Comparison of ENCODE assay signal across 10 cellular contexts in genomic region chr11:13126430-13126829, GRCh38.
DNase-seq lines count a peak whose midpoint lies in the region; ATAC-seq and TF ChIP-seq lines count a peak whose summit lies in the region.
"Had no signal": no experiment of that assay in that cellular context is flagged by ENCODE, and none has a peak within 500 bp of the region (broad histone marks: within the 10 kb centered on the region; RNA-seq: fewer than 3 reads in every experiment).

No MANE protein-coding gene starts in this region.

- peaks cover 32% of the 10 kb centered on the region for H3K9me3 ChIP-seq in BLaER1

- H3K9ac ChIP-seq in BLaER1: no peak overlapping the region

- in situ Hi-C loops in GM13977 (cut with MboI; ENCODE audit: low pct_unique_long_range_greater_than_20kb, low sequenced_read_pairs, unreplicated experiment): no loop called here

- peaks cover 11% of the 10 kb centered on the region for H3K4me1 ChIP-seq in BLaER1

- H3K4me2 ChIP-seq in BLaER1: peak overlapping the region; percentile 25; the same call in 1 of the 2 replicates

- H3K36me3 ChIP-seq in BLaER1: no peaks in the 10 kb centered on the region

- no peaks in the 10 kb centered on the region for H4K20me1 ChIP-seq in BLaER1

- H3K4me3 ChIP-seq in BLaER1: no peak overlapping the region

- H3K27me3 ChIP-seq in BLaER1: no peaks in the 10 kb centered on the region

- no peak for ATAC-seq in GM21381 (IDR thresholded peaks at IDR 0.05; ENCODE audit: unreplicated experiment)
- ATAC-seq in HG03469 (IDR thresholded peaks at IDR 0.05; ENCODE audit: unreplicated experiment): no peak
- ATAC-seq in HG03175 (IDR thresholded peaks at IDR 0.05; ENCODE audit: unreplicated experiment): no peak

- H3K27ac ChIP-seq in BLaER1: no peak overlapping the region
- H3K27ac ChIP-seq in VCaP: peak overlapping the region; percentile 33

- TF ChIP-seq CTCF in VCaP (conservative IDR thresholded peaks at IDR 0.05) (no peak), GM13977 (IDR thresholded peaks at IDR 0.05; ENCODE audit: extremely low read depth, insufficient read depth, missing control alignments) (no peak)

- peak; percentile 87 for DNase-seq in NCI-H1092 treated with DMSO at 0.1 percent for 48 hours (lab: John Stamatoyannopoulos, UW)
- DNase-seq in kidney glomerular epithelial cell (lab: John Stamatoyannopoulos, UW): peak; percentile 97
- DNase-seq in GM13977 (ENCODE audit: low spot score): no peak
- DNase-seq: immature natural killer cell; stimulated activated CD4-positive, alpha-beta T cell treated with anti-CD3 and anti-CD28 coated beads, Interleukin-12 subunit alpha, Interleukin-12 subunit beta, amount 100 ng/mL, for 4 hours had no signal
